Comparison of ENCODE assay signal across 11 cellular contexts in genomic region chr11:16909375-16910035, GRCh38.
A peak's percentile ranks its signal among the peaks of the same experiment; 100 is the strongest.
DNase-seq lines count a peak whose midpoint lies in the region; ATAC-seq and TF ChIP-seq lines count a peak whose summit lies in the region.
"Had no signal": no experiment of that assay in that cellular context is flagged by ENCODE, and none has a peak within 500 bp of the region (broad histone marks: within the 10 kb centered on the region; RNA-seq: fewer than 3 reads in every experiment).

No MANE protein-coding gene starts in this region.

- H3K27ac ChIP-seq in OCI-LY3 (ENCODE audit: low read length), result no peak overlapping the region
- H3K27ac ChIP-seq in ovary, result no peak overlapping the region

- H3K36me3 ChIP-seq in OCI-LY3 (replicated peaks; ENCODE audit: low read depth, low read length) (no peaks in the 10 kb centered on the region), ovary (no peaks in the 10 kb centered on the region)

- peaks cover 23% of the 10 kb centered on the region for H3K4me1 ChIP-seq in OCI-LY3 (ENCODE audit: low read length)
- peaks cover 3% of the 10 kb centered on the region for H3K4me1 ChIP-seq in ovary (ENCODE audit: insufficient read depth)

- intact Hi-C loops in ovary (cut with DNase I), result no loop called here

- peaks cover 25% of the 10 kb centered on the region for H3K27me3 ChIP-seq in OCI-LY3 (ENCODE audit: low read depth, low read length)
- H3K27me3 ChIP-seq in ovary, result no peaks in the 10 kb centered on the region

- peak overlapping the region; percentile 5; the same call in 1 of the 2 replicates for H3K4me2 ChIP-seq in OCI-LY3 (ENCODE audit: low read length)

- H2AFZ ChIP-seq in OCI-LY3 (ENCODE audit: low read depth, low read length), result no peak overlapping the region

- no peak for TF ChIP-seq POLR2A in ovary (IDR thresholded peaks at IDR 0.05)

- DNase-seq in GM12864 (ENCODE audit: low read depth), result peak; percentile 38
- no peak for DNase-seq in stimulated activated CD4-positive, alpha-beta T cell treated with anti-CD3 and anti-CD28 coated beads, Interleukin-15, amount 100 ng/mL, for 24 hours
- DNase-seq in HuH-7 (ENCODE audit: low spot score), result no peak
- no peak for DNase-seq in ovary
- DNase-seq in NAMALWA (ENCODE audit: low spot score), result no peak
- DNase-seq: activated B cell treated with CpG ODN at 0.5 μM for 24 hours; CD4-positive, alpha-beta T cell; HCEC 1CT had no signal

- no peak for TF ChIP-seq EP300 in ovary (IDR thresholded peaks at IDR 0.05)

- ATAC-seq in GM19324 (IDR thresholded peaks at IDR 0.05; ENCODE audit: low FRiP score, unreplicated experiment) (peak; percentile 85), HG02885 (IDR thresholded peaks at IDR 0.05; ENCODE audit: poor library complexity, unreplicated experiment) (peak; percentile 84)

- TF ChIP-seq CTCF in GM12864 (IDR thresholded peaks at IDR 0.05; ENCODE audit: low read depth, low read length, missing control alignments) (no peak), OCI-LY3 (IDR thresholded peaks at IDR 0.05; ENCODE audit: low read depth, low read length) (no peak), ovary (IDR thresholded peaks at IDR 0.05) (no peak)

- no peak overlapping the region for H3K9ac ChIP-seq in OCI-LY3 (ENCODE audit: low read length)

- no peaks in the 10 kb centered on the region for H3K79me2 ChIP-seq in OCI-LY3 (ENCODE audit: low read length)

- no peaks in the 10 kb centered on the region for H3K9me3 ChIP-seq in OCI-LY3 (ENCODE audit: insufficient read depth, low read length)
- no peaks in the 10 kb centered on the region for H3K9me3 ChIP-seq in ovary

- H4K20me1 ChIP-seq in OCI-LY3 (ENCODE audit: insufficient read depth, low read length), result no peaks in the 10 kb centered on the region

- 82 to 94% (median 94%) methylated on average over 3 of the region's 3 CpGs for WGBS in ovary, 3 donors

- no peak overlapping the region for H3K4me3 ChIP-seq in GM12864 (ENCODE audit: low read depth, low read length)
- no peak overlapping the region for H3K4me3 ChIP-seq in OCI-LY3 (ENCODE audit: low read length)
- H3K4me3 ChIP-seq in ovary, result no peak overlapping the region
